33 cellular contexts compared by ENCODE assay signal in the genomic region with DNA sequence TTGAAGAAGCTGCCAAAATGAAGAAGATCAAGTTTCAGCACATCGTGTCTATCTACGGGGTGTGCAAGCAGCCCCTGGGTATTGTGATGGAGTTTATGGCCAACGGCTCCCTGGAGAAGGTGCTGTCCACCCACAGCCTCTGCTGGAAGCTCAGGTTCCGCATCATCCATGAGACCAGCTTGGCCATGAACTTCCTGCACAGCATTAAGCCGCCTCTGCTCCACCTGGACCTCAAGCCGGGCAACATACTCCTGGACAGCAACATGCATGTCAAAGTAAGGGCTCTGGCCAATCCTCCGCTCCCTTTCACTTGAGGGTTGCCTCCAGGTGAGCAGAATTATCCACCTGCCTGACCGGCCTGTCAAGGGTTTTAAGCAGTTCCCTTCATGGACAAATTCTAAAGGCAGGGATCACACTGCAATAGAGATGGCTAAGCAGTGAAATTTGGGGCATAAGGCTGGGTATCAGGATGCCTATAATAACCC. TPM values are rescaled to one million over a fixed set of nuclear protein-coding genes. Genes with fewer than 3 reads are reported as not detected.
"Had no signal": no experiment of that assay in that cellular context is flagged by ENCODE, and none has a peak within 500 bp of the region (broad histone marks: within the 10 kb centered on the region; RNA-seq: fewer than 3 reads in every experiment).

No MANE protein-coding gene starts in this region.

- H3K4me1 ChIP-seq: adrenal gland, body of pancreas, breast epithelium had no signal

- H3K36me3 ChIP-seq: adrenal gland, brain microvascular endothelial cell, breast epithelium had no signal

- H3K27ac ChIP-seq: adrenal gland, body of pancreas, brain microvascular endothelial cell, breast epithelium, VCaP had no signal

- H3K27me3 ChIP-seq: body of pancreas had no signal

- H3K9me3 ChIP-seq: adrenal gland, body of pancreas, breast epithelium had no signal

- DNase-seq: activated B cell treated with CpG ODN at 0.5 μM for 24 hours; activated CD4-positive, alpha-beta memory T cell treated with anti-CD3 and anti-CD28 coated beads for 36 hours; activated CD4-positive, alpha-beta T cell treated with anti-CD3 and anti-CD28 coated beads for 4 hours; activated CD4-positive, alpha-beta T cell treated with anti-CD3 and anti-CD28 coated beads, Interleukin-2, amount 10 ng/mL, durations not matched to agents 24 days and 14 days; activated CD4-positive, alpha-beta T cell treated with anti-CD3 and anti-CD28 coated beads, Interleukin-2, amount 50 U/mL, for 1 hour; activated CD4-positive, alpha-beta T cell treated with anti-CD3 and anti-CD28 coated beads, Interleukin-2, amount 50 U/mL, for 4 hours; activated CD4-positive, CD25-positive, alpha-beta regulatory T cell treated with anti-CD3 and anti-CD28 coated beads, Interleukin-2, amount 50 U/mL, for 72 hours; activated CD8-positive, alpha-beta memory T cell treated with anti-CD3 and anti-CD28 coated beads, Interleukin-2, amount 50 U/mL, for 4 hours; activated CD8-positive, alpha-beta T cell treated with anti-CD3 and anti-CD28 coated beads for 36 hours; activated effector memory CD4-positive, alpha-beta T cell treated with anti-CD3 and anti-CD28 coated beads, Interleukin-2, amount 50 U/mL, for 16 hours; activated gamma-delta T cell treated with Interleukin-2 at 50 U/mL for 16 hours; activated naive CD4-positive, alpha-beta T cell; activated naive CD4-positive, alpha-beta T cell treated with anti-CD3 and anti-CD28 coated beads for 36 hours; activated naive CD4-positive, alpha-beta T cell treated with anti-CD3 and anti-CD28 coated beads, Interleukin-2, amount 50 U/mL, for 16 hours; activated naive CD8-positive, alpha-beta T cell treated with anti-CD3 and anti-CD28 coated beads for 36 hours; activated T-cell treated with anti-CD3 and anti-CD28 coated beads for 4 hours; activated T-cell treated with anti-CD3 and anti-CD28 coated beads, Interleukin-2, amount 50 U/mL, for 1 hour; activated T-cell treated with anti-CD3 and anti-CD28 coated beads, Interleukin-2, amount 50 U/mL, for 4 hours; activated T-cell treated with anti-CD3 and anti-CD28 coated beads, Interleukin-2, amount 50 U/mL, for 72 hours; adrenal gland; amniotic stem cell; aorta; body of pancreas; brain microvascular endothelial cell; central memory CD4-positive, alpha-beta T cell; T-helper 17 cell; T1000 had no signal

- H3K4me3 ChIP-seq: adrenal gland, body of pancreas, breast epithelium had no signal

RNA-seq across cellular contexts. Expression of a gene that starts 6.0 kb away (rescaled TPM):
- total RNA-seq: activated CD4-positive, alpha-beta T cell treated with anti-CD3 and anti-CD28 coated beads, Interleukin-2, amount 10 ng/mL, durations not matched to agents 24 days and 14 days; activated CD8-positive, alpha-beta T cell treated with anti-CD3 and anti-CD28 coated beads for 36 hours; activated T-helper 1 cell treated with anti-CD3 and anti-CD28 coated beads, Interleukin-12 subunit alpha, Interleukin-12 subunit beta, Interleukin-2, Interleukin-4 antibody, amounts not matched to agents 30 ng/mL and 10 ng/mL and 1 ng/mL, durations not matched to agents 14 hours and 24 hours and 36 hours; astrocyte; cerebellum; T-helper 2 cell treated with Interferon-gamma antibody and Interleukin-4, amounts not matched to agents 100 ng/mL and 5 ng/mL, for 36 hours had no signal
